In the genomic region with DNA sequence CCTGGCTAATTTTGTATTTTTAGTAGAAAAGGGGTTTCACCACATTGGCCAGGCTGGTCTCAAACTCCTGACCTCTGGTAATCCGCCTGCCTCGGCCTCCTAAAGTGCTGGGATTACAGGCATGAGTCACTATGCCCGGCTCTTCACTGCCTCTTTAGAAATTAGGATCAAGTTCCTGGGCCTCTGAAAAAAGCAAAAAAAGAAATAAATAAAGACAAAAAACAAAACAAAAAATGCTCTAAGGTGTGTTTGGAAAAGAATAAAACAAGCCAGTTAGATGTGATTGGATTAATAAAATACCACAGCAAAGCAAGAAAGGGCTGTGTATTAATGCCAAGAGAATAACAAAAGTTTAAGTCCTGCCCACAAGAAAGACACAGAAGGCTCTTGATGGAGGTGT, we compare ENCODE assay signal across 1 cellular context.
A peak's percentile ranks its signal among the peaks of the same experiment; 100 is the strongest.
TF ChIP-seq lines count a peak whose summit lies in the region.

No MANE protein-coding gene starts in this region.

TF ChIP-seq in HEK293, 187 proteins besides CTCF, POLR2A, EP300 and RAD21 (continued from another document):
- no peak for TF ChIP-seq ZNF10 (tag by site-specific recombination; IDR thresholded peaks at IDR 0.05)
- TF ChIP-seq ZSCAN30 (tag by site-specific recombination; IDR thresholded peaks at IDR 0.05): no peak
- 0 out of 2 replicates have a peak, but pooled peaks have one; percentile 7 for TF ChIP-seq FEZF1 (tag by site-specific recombination; IDR thresholded peaks at IDR 0.05)
- TF ChIP-seq ZNF362 (tag by site-specific recombination; IDR thresholded peaks at IDR 0.05): peak; percentile 80; the same call in 1 of the 2 replicates
- TF ChIP-seq ZNF660 (tag by site-specific recombination; IDR thresholded peaks at IDR 0.05): 0 out of 2 replicates have a peak, but pooled peaks have one; percentile 7
- TF ChIP-seq ZXDB (tag by site-specific recombination; IDR thresholded peaks at IDR 0.05): 0 out of 2 replicates have a peak, but pooled peaks have one; percentile 17
- TF ChIP-seq ZNF792 (tag by site-specific recombination; IDR thresholded peaks at IDR 0.05): no peak
- TF ChIP-seq, protein P1, sequence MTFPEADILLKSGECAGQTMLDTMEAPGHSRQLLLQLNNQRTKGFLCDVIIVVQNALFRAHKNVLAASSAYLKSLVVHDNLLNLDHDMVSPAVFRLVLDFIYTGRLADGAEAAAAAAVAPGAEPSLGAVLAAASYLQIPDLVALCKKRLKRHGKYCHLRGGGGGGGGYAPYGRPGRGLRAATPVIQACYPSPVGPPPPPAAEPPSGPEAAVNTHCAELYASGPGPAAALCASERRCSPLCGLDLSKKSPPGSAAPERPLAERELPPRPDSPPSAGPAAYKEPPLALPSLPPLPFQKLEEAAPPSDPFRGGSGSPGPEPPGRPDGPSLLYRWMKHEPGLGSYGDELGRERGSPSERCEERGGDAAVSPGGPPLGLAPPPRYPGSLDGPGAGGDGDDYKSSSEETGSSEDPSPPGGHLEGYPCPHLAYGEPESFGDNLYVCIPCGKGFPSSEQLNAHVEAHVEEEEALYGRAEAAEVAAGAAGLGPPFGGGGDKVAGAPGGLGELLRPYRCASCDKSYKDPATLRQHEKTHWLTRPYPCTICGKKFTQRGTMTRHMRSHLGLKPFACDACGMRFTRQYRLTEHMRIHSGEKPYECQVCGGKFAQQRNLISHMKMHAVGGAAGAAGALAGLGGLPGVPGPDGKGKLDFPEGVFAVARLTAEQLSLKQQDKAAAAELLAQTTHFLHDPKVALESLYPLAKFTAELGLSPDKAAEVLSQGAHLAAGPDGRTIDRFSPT (tag by site-specific recombination; IDR thresholded peaks at IDR 0.05): 0 out of 2 replicates have a peak, but pooled peaks have one; percentile 25
- peak; percentile 72 for TF ChIP-seq SP7 (tag by site-specific recombination; IDR thresholded peaks at IDR 0.05)
- no peak for TF ChIP-seq ZNF426 (tag by site-specific recombination; IDR thresholded peaks at IDR 0.05)
- 0 out of 2 replicates have a peak, but pooled peaks have one; percentile 13 for TF ChIP-seq INSM2 (tag by site-specific recombination; IDR thresholded peaks at IDR 0.05)
- peak; percentile 9; the same call in 1 of the 2 replicates for TF ChIP-seq ZEB2 (tag by site-specific recombination; IDR thresholded peaks at IDR 0.05)
- TF ChIP-seq, protein P2, sequence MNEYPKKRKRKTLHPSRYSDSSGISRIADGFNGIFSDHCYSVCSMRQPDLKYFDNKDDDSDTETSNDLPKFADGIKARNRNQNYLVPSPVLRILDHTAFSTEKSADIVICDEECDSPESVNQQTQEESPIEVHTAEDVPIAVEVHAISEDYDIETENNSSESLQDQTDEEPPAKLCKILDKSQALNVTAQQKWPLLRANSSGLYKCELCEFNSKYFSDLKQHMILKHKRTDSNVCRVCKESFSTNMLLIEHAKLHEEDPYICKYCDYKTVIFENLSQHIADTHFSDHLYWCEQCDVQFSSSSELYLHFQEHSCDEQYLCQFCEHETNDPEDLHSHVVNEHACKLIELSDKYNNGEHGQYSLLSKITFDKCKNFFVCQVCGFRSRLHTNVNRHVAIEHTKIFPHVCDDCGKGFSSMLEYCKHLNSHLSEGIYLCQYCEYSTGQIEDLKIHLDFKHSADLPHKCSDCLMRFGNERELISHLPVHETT (tag by site-specific recombination; IDR thresholded peaks at IDR 0.05): 0 out of 2 replicates have a peak, but pooled peaks have one; percentile 45
- TF ChIP-seq ZNF335 (tag by site-specific recombination; conservative IDR thresholded peaks at IDR 0.05): peak; percentile 79
TF ChIP-seq in HEK293: peak in this region for 12.
